Comparison of ENCODE assay signal across 16 cellular contexts in the genomic region with DNA sequence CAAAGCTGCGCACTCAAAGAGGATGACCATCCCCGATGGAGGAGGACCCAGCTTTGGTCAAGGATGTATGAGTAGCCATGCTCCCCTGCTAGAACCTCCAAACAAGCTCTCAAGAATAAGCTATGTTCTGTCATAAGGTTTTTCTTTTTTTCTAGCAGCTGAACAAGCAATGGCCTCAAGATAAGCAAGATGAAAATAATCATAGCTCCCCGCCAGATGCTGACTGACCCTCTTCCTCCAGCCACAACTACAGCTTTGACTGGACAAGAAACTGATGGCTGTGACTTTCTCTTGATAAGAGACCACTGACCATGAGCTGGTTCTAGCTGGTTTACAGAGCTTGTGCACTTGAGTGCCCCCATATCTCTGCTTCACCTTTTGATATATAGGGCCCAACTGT.
"Had no signal": no experiment of that assay in that cellular context is flagged by ENCODE, and none has a peak within 500 bp of the region (broad histone marks: within the 10 kb centered on the region; RNA-seq: fewer than 3 reads in every experiment).

No MANE protein-coding gene starts in this region.

- H3K4me1 Mint-ChIP-seq: endodermal cell had no signal

- H3K9me3 ChIP-seq: gastrocnemius medialis, heart left ventricle, stomach, testis, upper lobe of right lung had no signal

- H3K36me3 ChIP-seq: gastrocnemius medialis, heart left ventricle, stomach, upper lobe of right lung, WERI-Rb-1 had no signal

- H3K36me3 Mint-ChIP-seq: immature natural killer cell had no signal

- H3K27me3 Mint-ChIP-seq: activated naive CD8-positive, alpha-beta T cell treated with anti-CD3 and anti-CD28 coated beads, Interleukin-2, amount 50 U/mL, for 24 hours had no signal

- H3K27ac ChIP-seq: gastrocnemius medialis, heart left ventricle, stomach, testis, upper lobe of right lung, WERI-Rb-1 had no signal

- H3K4me3 ChIP-seq: gastrocnemius medialis, heart left ventricle, stomach, testis, upper lobe of right lung had no signal

- DNase-seq: activated CD4-positive, alpha-beta T cell treated with anti-CD3 and anti-CD28 coated beads, Interleukin-2, amount 50 U/mL, for 1 hour; activated naive CD4-positive, alpha-beta T cell treated with Interleukin-2 at 50 U/mL for 16 hours; activated naive CD8-positive, alpha-beta T cell treated with anti-CD3 and anti-CD28 coated beads, Interleukin-2, amount 50 U/mL, for 24 hours; aorta; endodermal cell; erythroblast; gastrocnemius medialis; heart left ventricle; immature natural killer cell; mesendoderm; nephron progenitor cell; stomach; testis; upper lobe of right lung; WERI-Rb-1 had no signal

- H3K27me3 ChIP-seq: gastrocnemius medialis, stomach, testis, upper lobe of right lung had no signal

- H3K4me1 ChIP-seq: gastrocnemius medialis, heart left ventricle, stomach, testis, upper lobe of right lung had no signal

- H3K27ac Mint-ChIP-seq: activated naive CD8-positive, alpha-beta T cell treated with anti-CD3 and anti-CD28 coated beads, Interleukin-2, amount 50 U/mL, for 24 hours; endodermal cell; nephron progenitor cell had no signal

- ATAC-seq: activated naive CD8-positive, alpha-beta T cell treated with anti-CD3 and anti-CD28 coated beads, Interleukin-2, amount 50 U/mL, for 24 hours; gastrocnemius medialis; heart left ventricle; sciatic nerve; upper lobe of right lung had no signal

- H3K9me3 Mint-ChIP-seq: activated naive CD8-positive, alpha-beta T cell treated with anti-CD3 and anti-CD28 coated beads, Interleukin-2, amount 50 U/mL, for 24 hours; endodermal cell; immature natural killer cell; nephron progenitor cell had no signal

- H3K4me3 Mint-ChIP-seq: activated naive CD8-positive, alpha-beta T cell treated with anti-CD3 and anti-CD28 coated beads, Interleukin-2, amount 50 U/mL, for 24 hours; endodermal cell; immature natural killer cell; nephron progenitor cell had no signal
